8 cellular contexts compared by ENCODE assay signal in the genomic region with DNA sequence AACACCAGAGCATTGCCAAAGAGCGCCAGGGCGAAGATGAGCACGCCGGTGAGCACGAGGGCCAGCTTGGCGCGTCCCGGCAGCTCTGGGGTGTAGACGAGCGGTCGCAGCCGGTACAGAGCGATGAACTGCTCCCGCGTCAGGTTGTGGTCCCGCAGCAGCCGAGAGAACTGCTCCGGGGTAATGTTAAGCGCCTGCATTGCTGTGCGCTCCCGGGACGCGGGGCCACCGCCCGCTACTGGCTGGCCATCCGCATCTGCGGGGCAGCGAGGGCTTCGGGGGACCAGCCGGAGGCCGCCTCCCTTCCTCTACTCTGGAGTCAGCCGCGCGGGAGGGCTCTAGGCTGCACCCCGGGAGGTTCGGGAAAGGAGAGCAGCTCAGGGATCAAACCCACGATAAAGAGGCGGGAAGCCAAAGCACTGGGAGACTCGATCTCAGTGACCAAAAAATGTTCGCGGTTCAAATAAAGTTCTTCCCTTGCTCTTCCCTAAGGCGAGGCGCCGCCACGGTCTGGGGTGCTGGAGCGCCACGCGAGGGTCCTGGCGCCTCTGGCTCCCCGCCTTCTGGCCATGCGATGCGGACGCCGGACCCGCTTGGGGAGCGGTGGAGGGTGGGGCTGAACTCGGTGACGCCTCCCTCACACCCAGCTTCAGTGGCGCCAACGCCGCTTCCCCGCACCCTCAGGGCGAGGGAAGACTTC. TPM values are rescaled to one million over a fixed set of nuclear protein-coding genes. Genes with fewer than 3 reads are reported as not detected.
DNase-seq lines count a peak whose midpoint lies in the region; ATAC-seq and TF ChIP-seq lines count a peak whose summit lies in the region.

A gene (minus strand): TSS at position 571 of the 700 bp plus-strand sequence. CDS start 371 bp downstream, at position 200.

- intact Hi-C loops in right cardiac atrium (cut with DNase I) = no loop called here

- TF ChIP-seq CTCF in HFFc6 (IDR thresholded peaks at IDR 0.05) = no peak

- no peaks in the 10 kb centered on the region for H3K9me3 ChIP-seq in right cardiac atrium (ENCODE audit: control insufficient read depth, low read length)
- no peaks in the 10 kb centered on the region for H3K9me3 ChIP-seq in skeletal muscle satellite cell (replicated peaks; ENCODE audit: low read length)

- under 1% methylated on average over 63 of the region's 63 CpGs for WGBS in right cardiac atrium

- H3K4me1 Mint-ChIP-seq in HFFc6 (ENCODE audit: low read depth) = peaks cover 8% of the 10 kb centered on the region
- H3K4me1 Mint-ChIP-seq in activated T-helper 17 cell treated with anti-CD3 and anti-CD28 coated beads, Interleukin-2, amount 50 U/mL, for 72 hours = peaks cover 7% of the 10 kb centered on the region

- peaks cover 16% of the 10 kb centered on the region for H3K27me3 Mint-ChIP-seq in HFFc6 (ENCODE audit: insufficient read depth)
- H3K27me3 Mint-ChIP-seq in activated T-helper 17 cell treated with anti-CD3 and anti-CD28 coated beads, Interleukin-2, amount 50 U/mL, for 72 hours = peaks cover 67% of the 10 kb centered on the region

- H3K27ac ChIP-seq in right cardiac atrium (ENCODE audit: low read length) = no peak within 1 kb of the TSS

- peak within 1 kb of the TSS; percentile 66 for H3K4me3 Mint-ChIP-seq in HFFc6
- H3K4me3 Mint-ChIP-seq in activated T-helper 17 cell treated with anti-CD3 and anti-CD28 coated beads, Interleukin-2, amount 50 U/mL, for 72 hours = peak within 1 kb of the TSS; percentile 64

- H3K9me3 Mint-ChIP-seq in HFFc6 = no peaks in the 10 kb centered on the region
- no peaks in the 10 kb centered on the region for H3K9me3 Mint-ChIP-seq in activated T-helper 17 cell treated with anti-CD3 and anti-CD28 coated beads, Interleukin-2, amount 50 U/mL, for 72 hours

- H3K36me3 ChIP-seq in skeletal muscle satellite cell (ENCODE audit: insufficient read depth, low read length) = no peaks in the 10 kb centered on the region

- H3K4me3 ChIP-seq in right cardiac atrium (ENCODE audit: low read length) = peak within 1 kb of the TSS; percentile 44
- peak within 1 kb of the TSS; percentile 66 for H3K4me3 ChIP-seq in skeletal muscle satellite cell (ENCODE audit: low read length)

- H3K27me3 ChIP-seq in right cardiac atrium (ENCODE audit: control insufficient read depth, insufficient read depth) = no peaks in the 10 kb centered on the region
- H3K27me3 ChIP-seq in skeletal muscle satellite cell (ENCODE audit: control insufficient read depth, insufficient read depth, low read length) = peaks cover 44% of the 10 kb centered on the region

- peak within 1 kb of the TSS; percentile 89 for H3K4me2 ChIP-seq in skeletal muscle satellite cell (ENCODE audit: low read length)

- H3K4me1 ChIP-seq in right cardiac atrium (ENCODE audit: control insufficient read depth, insufficient read depth, low read length) = no peaks in the 10 kb centered on the region
- peaks cover 10% of the 10 kb centered on the region for H3K4me1 ChIP-seq in skeletal muscle satellite cell (ENCODE audit: control insufficient read depth, insufficient read depth, low read length)

- no peak within 1 kb of the TSS for H3K27ac Mint-ChIP-seq in HFFc6
- H3K27ac Mint-ChIP-seq in activated T-helper 17 cell treated with anti-CD3 and anti-CD28 coated beads, Interleukin-2, amount 50 U/mL, for 72 hours = no peak within 1 kb of the TSS

- DNase-seq in HFFc6 (no peak), right cardiac atrium (peak; percentile 15 to 62 (median 54)), MV-4-11 (lab: John Stamatoyannopoulos, UW) (no peak), AML-193 (lab: John Stamatoyannopoulos, UW) (no peak), Ammon's horn (ENCODE audit: low spot score) (no peak)

- peak within 1 kb of the TSS; percentile 18 for H3K9ac ChIP-seq in skeletal muscle satellite cell (ENCODE audit: low read depth, low read length)

- peak; percentile 12 for ATAC-seq in activated T-helper 17 cell treated with anti-CD3 and anti-CD28 coated beads, Interleukin-2, amount 50 U/mL, for 72 hours (replicated peaks)
- ATAC-seq in right cardiac atrium = peak; percentile 56 to 74
- no peak for ATAC-seq in GM18909 (IDR thresholded peaks at IDR 0.05; ENCODE audit: poor library complexity, unreplicated experiment)

- no peaks in the 10 kb centered on the region for H3K36me3 Mint-ChIP-seq in HFFc6 (ENCODE audit: low read depth)
- no peaks in the 10 kb centered on the region for H3K36me3 Mint-ChIP-seq in activated T-helper 17 cell treated with anti-CD3 and anti-CD28 coated beads, Interleukin-2, amount 50 U/mL, for 72 hours (ENCODE audit: low read depth)

RNA-seq across cellular contexts. Expression of the gene that starts here (rescaled TPM):
- total RNA-seq in HFFc6 (2021; fragmentation: NEBNext Ultra II Directional; extraction: Animal tissue kit (Norgen Biotek cat#: 25700)) = not detected
- total RNA-seq in activated T-helper 17 cell treated with anti-CD3 and anti-CD28 coated beads, Interleukin-2, amount 50 U/mL, for 72 hours = not detected
- 1 to 10 TPM in 1 of 4 donors, under 1 TPM in 3; 0.68 to 1.7 (median 0.90) TPM for total RNA-seq in right cardiac atrium
- 0.48 TPM for polyA plus RNA-seq in right cardiac atrium
- not detected in 2 replicates for total RNA-seq in skeletal muscle satellite cell (2012; rRNA removed)

Comparison
In these comparisons a context has a peak if more than half of its experiments do, and no peak if none do; other contexts are left out.
1. Peak in ATAC-seq in activated T-helper 17 cell treated with anti-CD3 and anti-CD28 coated beads, Interleukin-2, amount 50 U/mL, for 72 hours; RNA of the gene not detected or under 1 TPM.
2. DNase-seq: peak in right cardiac atrium (3 of 3); none in HFFc6 (single experiment), MV-4-11 (single experiment), AML-193 (0 of 2) and Ammon's horn (single experiment).